In the genomic region with DNA sequence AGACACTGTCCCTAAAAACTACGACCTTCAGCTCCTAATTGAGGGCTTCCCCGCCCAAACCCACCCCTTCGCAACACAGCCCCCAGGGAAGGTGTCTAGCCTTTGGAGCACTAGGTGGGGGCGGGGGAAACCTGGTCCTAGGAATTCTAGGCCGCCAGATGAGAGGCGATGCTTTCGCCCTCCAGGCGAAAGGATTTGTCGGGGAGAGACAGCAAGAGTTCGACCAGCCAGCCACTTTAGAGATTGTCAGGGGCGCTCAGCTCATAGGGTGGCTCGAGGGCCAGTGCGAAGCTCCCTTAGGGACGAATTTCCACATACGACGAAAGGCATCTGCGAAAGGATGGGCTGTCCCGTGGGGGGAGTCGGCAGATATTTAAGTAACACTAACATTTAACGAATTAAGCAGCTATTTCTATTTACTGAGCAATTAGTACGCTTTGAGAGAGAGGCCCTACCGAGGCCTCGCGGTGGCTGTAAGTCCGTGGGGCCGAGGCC, we compare ENCODE assay signal across 8 cellular contexts. TPM values are rescaled to one million over a fixed set of nuclear protein-coding genes. Genes with fewer than 3 reads are reported as not detected.
DNase-seq lines count a peak whose midpoint lies in the region; ATAC-seq, FAIRE-seq and TF ChIP-seq lines count a peak whose summit lies in the region.

No MANE protein-coding gene starts in this region.

- peak; percentile 95; the same call in 1 of the 2 replicates for TF ChIP-seq CTCF in C4-2B (conservative IDR thresholded peaks at IDR 0.05)
- TF ChIP-seq CTCF in cardiac fibroblast (IDR thresholded peaks at IDR 0.05; ENCODE audit: low read depth, low read length) = peak; percentile 95
- peak; percentile 93 for TF ChIP-seq CTCF in natural killer cell (IDR thresholded peaks at IDR 0.05)

- peak overlapping the region; percentile 48 for H3K27ac ChIP-seq in C4-2B

- FAIRE-seq in HTR-8/SVneo (lab: Jason Lieb, UNC) = peak; percentile 76

- no peaks in the 10 kb centered on the region for H3K9me3 Mint-ChIP-seq in natural killer cell

- H3K4me3 ChIP-seq in cardiac fibroblast (replicated peaks in 1 of 2; ENCODE audit: low read depth in 2 of 2, low read length in 2 of 2) = peak overlapping the region; percentile 46 to 58

- peak overlapping the region; percentile 98 for H3K4me3 Mint-ChIP-seq in natural killer cell

- intact Hi-C loops in natural killer cell (cut with micrococcal nuclease) (loop anchor here (1.0 kb wide), 1 partner anchor 37 kb away; no protein-coding TSS in a partner anchor), posterior cingulate gyrus (cut with DNase I) (loop anchor here (1.0 to 5.0 kb wide), 2 partner anchors 17 to 76 kb away; no protein-coding TSS in a partner anchor)

- DNase-seq in HTR-8/SVneo (ENCODE audit: insufficient read length, low spot score) (no peak), cardiac fibroblast (ENCODE audit: low read depth in 2 of 2) (no peak), natural killer cell (no peak), posterior cingulate gyrus (no peak), NCI-H146 (lab: John Stamatoyannopoulos, UW) (no peak)
- DNase-seq in stimulated activated CD4-positive, alpha-beta T cell treated with anti-CD3 and anti-CD28 coated beads, Interleukin-4, amount 100 ng/mL, for 24 hours = no peak

- H3K36me3 Mint-ChIP-seq in natural killer cell = no peaks in the 10 kb centered on the region

- peaks cover 11 to 20% of the 10 kb centered on the region in 2 donors for H3K4me1 Mint-ChIP-seq in natural killer cell

- H3K27me3 Mint-ChIP-seq in natural killer cell (ENCODE audit: low read depth in 2 of 2) = peaks cover 11 to 22% of the 10 kb centered on the region in 2 donors

- peak in 1 of 3 donors; percentile 65 for ATAC-seq in natural killer cell
- no peak for ATAC-seq in GM19395 (IDR thresholded peaks at IDR 0.05; ENCODE audit: unreplicated experiment)

- peak overlapping the region; percentile 94 to 97 for H3K27ac Mint-ChIP-seq in natural killer cell

RNA-seq across cellular contexts. Expression of a gene that starts 5.3 kb away (rescaled TPM):
- total RNA-seq in natural killer cell = under 1 TPM; 0.23 to 0.40 (median 0.32) TPM

RNA-seq across cellular contexts. Expression of a gene that starts 19.8 kb away (rescaled TPM):
- not detected for total RNA-seq in natural killer cell

RNA-seq across cellular contexts. Expression of a gene that starts 22.6 kb away (rescaled TPM):
- total RNA-seq in natural killer cell = 10 to 100 TPM; 21.9 to 28.5 (median 23.6) TPM

RNA-seq across cellular contexts. Expression of a gene that starts 24.7 kb away (rescaled TPM):
- 1 to 10 TPM; 1.3 to 7.9 (median 2.5) TPM for total RNA-seq in natural killer cell

RNA-seq across cellular contexts. Expression of a gene that starts 33.4 kb away (rescaled TPM):
- 10 to 100 TPM; 48.1 to 55.6 (median 48.2) TPM for total RNA-seq in natural killer cell
